ENCODE assay signal across 8 cellular contexts in the genomic region with DNA sequence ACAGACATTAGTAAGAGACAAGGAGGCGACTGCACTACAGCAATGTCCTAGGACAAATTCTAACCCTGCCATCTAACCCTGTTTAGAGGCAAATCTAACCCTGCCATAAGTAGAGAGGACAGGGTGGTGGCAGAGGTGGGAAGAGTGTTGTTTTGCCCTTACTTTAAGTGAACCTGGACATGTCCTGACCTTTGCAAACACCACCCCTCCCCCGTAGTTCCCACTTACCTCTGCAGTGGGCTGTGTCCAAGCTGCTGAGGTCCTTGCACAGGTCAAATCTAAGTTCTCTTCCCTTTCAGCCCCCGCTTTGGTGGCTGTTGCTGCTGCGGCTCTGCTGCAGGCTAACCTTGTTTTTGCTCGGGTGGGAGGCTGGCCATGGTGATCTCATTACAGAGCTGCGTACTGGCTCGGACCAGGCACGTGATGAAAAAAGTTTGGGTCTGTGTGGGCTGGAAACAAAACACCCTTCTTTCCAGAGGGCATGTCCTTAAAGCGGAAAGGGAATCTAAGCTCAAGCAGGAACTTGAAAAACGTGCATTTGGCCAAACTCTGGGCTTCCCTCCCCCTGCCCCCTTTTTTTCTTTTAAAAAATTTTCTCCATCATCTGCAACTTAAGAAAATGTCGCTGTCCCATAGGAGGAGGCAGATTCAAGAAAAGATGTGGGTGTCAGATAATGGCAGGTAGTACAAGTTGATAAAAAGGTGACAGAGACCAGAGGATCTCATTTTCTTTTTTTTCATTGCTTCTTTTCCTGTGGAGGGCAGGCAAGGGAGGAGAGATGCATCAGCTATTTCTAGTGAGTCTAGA. TPM values are rescaled to one million over a fixed set of nuclear protein-coding genes. Genes with fewer than 3 reads are reported as not detected.
DNase-seq lines count a peak whose midpoint lies in the region; ATAC-seq, FAIRE-seq and TF ChIP-seq lines count a peak whose summit lies in the region.

A gene with protein sequence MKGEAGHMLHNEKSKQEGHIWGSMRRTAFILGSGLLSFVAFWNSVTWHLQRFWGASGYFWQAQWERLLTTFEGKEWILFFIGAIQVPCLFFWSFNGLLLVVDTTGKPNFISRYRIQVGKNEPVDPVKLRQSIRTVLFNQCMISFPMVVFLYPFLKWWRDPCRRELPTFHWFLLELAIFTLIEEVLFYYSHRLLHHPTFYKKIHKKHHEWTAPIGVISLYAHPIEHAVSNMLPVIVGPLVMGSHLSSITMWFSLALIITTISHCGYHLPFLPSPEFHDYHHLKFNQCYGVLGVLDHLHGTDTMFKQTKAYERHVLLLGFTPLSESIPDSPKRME (minus strand): TSS at position 349 of the 808 bp plus-strand sequence. CDS start 12,425 bp downstream, outside the sequence.

- H3K9me3 Mint-ChIP-seq in activated CD4-positive, alpha-beta T cell treated with anti-CD3 and anti-CD28 coated beads, Interleukin-2, amount 10 ng/mL, durations not matched to agents 7 days and 5 days = no peaks in the 10 kb centered on the region

- DNase-seq in activated CD4-positive, alpha-beta T cell treated with anti-CD3 and anti-CD28 coated beads, Interleukin-2, amount 10 ng/mL, durations not matched to agents 7 days and 5 days = no peak
- no peak for DNase-seq in activated CD4-positive, alpha-beta T cell treated with anti-CD3 and anti-CD28 coated beads, Interleukin-2, amount 50 U/mL, for 4 hours
- DNase-seq in kidney epithelial cell (ENCODE audit: low read depth) = no peak
- DNase-seq in small intestine = no peak
- no peak for DNase-seq in NCI-H510A treated with DMSO at 0.1 percent for 48 hours (lab: John Stamatoyannopoulos, UW)
- no peak for DNase-seq in stimulated activated CD4-positive, alpha-beta T cell treated with anti-CD3 and anti-CD28 coated beads, Interleukin-4, amount 100 ng/mL, for 1 hour

- no peaks in the 10 kb centered on the region for H3K27me3 Mint-ChIP-seq in activated CD4-positive, alpha-beta T cell treated with anti-CD3 and anti-CD28 coated beads, Interleukin-2, amount 10 ng/mL, durations not matched to agents 7 days and 5 days

- CTCF ChIA-PET in activated CD4-positive, alpha-beta T cell treated with anti-CD3 and anti-CD28 coated beads, Interleukin-2, amount 10 ng/mL, durations not matched to agents 7 days and 5 days (lab: Charles Lee) = interaction anchor here (1.7 kb wide), 1 partner anchor 14 kb away, joined by 6 read pairs; no protein-coding TSS in a partner anchor

- no peak within 1 kb of the TSS for H3K4me3 Mint-ChIP-seq in activated CD4-positive, alpha-beta T cell treated with anti-CD3 and anti-CD28 coated beads, Interleukin-2, amount 10 ng/mL, durations not matched to agents 7 days and 5 days

- peak within 1 kb of the TSS; percentile 27 for H3K27ac Mint-ChIP-seq in activated CD4-positive, alpha-beta T cell treated with anti-CD3 and anti-CD28 coated beads, Interleukin-2, amount 10 ng/mL, durations not matched to agents 7 days and 5 days

- no peak for TF ChIP-seq CTCF in kidney epithelial cell (IDR thresholded peaks at IDR 0.05; ENCODE audit: insufficient read depth, low read length, poor library complexity, severe bottlenecking)

- H3K36me3 ChIP-seq in kidney epithelial cell (ENCODE audit: control insufficient read depth, insufficient read depth, low read length) (no peaks in the 10 kb centered on the region), small intestine (ENCODE audit: control insufficient read depth in 2 of 2, insufficient read depth in 2 of 2, low read length in 2 of 2) (no peaks in the 10 kb centered on the region)

- peaks cover 3% of the 10 kb centered on the region for H3K4me1 Mint-ChIP-seq in activated CD4-positive, alpha-beta T cell treated with anti-CD3 and anti-CD28 coated beads, Interleukin-2, amount 10 ng/mL, durations not matched to agents 7 days and 5 days

- H3K4me3 ChIP-seq in kidney epithelial cell (ENCODE audit: low read depth, low read length) (peak within 1 kb of the TSS; percentile 43), small intestine (ENCODE audit: low read depth in 1 of 2, low read length in 2 of 2) (peak within 1 kb of the TSS in 1 of 2 donors; percentile 10)

- WGBS in small intestine, 3 donors = 28 to 78% (median 66%) methylated on average over 11 of the region's 11 CpGs

- H3K27ac ChIP-seq in cingulate gyrus (ENCODE audit: low read depth, low read length) (peak within 1 kb of the TSS; percentile 94), small intestine (ENCODE audit: low read depth in 1 of 2, low read length in 1 of 2) (peak within 1 kb of the TSS in 1 of 2 donors; percentile 76)

- H3K4me1 ChIP-seq in small intestine (ENCODE audit: control insufficient read depth in 2 of 2, insufficient read depth in 1 of 2, low read depth in 1 of 2, low read length in 1 of 2) = no peaks in the 10 kb centered on the region

- no peaks in the 10 kb centered on the region for H3K9me3 ChIP-seq in small intestine (ENCODE audit: control insufficient read depth, low read depth)

- POLR2A ChIA-PET in activated CD4-positive, alpha-beta T cell treated with anti-CD3 and anti-CD28 coated beads, Interleukin-2, amount 10 ng/mL, durations not matched to agents 7 days and 5 days (lab: Charles Lee) = no interaction called here

- no peak for ATAC-seq in HG03095 (IDR thresholded peaks at IDR 0.05; ENCODE audit: unreplicated experiment)

- FAIRE-seq in small intestine (lab: Jason Lieb, UNC) = no peak

- no peaks in the 10 kb centered on the region for H3K36me3 Mint-ChIP-seq in activated CD4-positive, alpha-beta T cell treated with anti-CD3 and anti-CD28 coated beads, Interleukin-2, amount 10 ng/mL, durations not matched to agents 7 days and 5 days (ENCODE audit: low read depth)

- H3K27me3 ChIP-seq in kidney epithelial cell (ENCODE audit: control insufficient read depth, insufficient read depth, low read length) (no peaks in the 10 kb centered on the region), small intestine (ENCODE audit: control insufficient read depth in 2 of 2, insufficient read depth in 2 of 2, low read length in 2 of 2) (no peaks in the 10 kb centered on the region)

RNA-seq across cellular contexts. Expression of the gene that starts here (rescaled TPM):
- total RNA-seq in activated CD4-positive, alpha-beta T cell treated with anti-CD3 and anti-CD28 coated beads, Interleukin-2, amount 10 ng/mL, durations not matched to agents 7 days and 5 days = not detected
- 0.62 and 2.6 TPM in 2 replicates for total RNA-seq in kidney epithelial cell
- 10 to 100 TPM; 10.8 to 17.0 (median 13.2) TPM for polyA plus RNA-seq in small intestine
